ENCODE assay signal across 8 cellular contexts in the genomic region with DNA sequence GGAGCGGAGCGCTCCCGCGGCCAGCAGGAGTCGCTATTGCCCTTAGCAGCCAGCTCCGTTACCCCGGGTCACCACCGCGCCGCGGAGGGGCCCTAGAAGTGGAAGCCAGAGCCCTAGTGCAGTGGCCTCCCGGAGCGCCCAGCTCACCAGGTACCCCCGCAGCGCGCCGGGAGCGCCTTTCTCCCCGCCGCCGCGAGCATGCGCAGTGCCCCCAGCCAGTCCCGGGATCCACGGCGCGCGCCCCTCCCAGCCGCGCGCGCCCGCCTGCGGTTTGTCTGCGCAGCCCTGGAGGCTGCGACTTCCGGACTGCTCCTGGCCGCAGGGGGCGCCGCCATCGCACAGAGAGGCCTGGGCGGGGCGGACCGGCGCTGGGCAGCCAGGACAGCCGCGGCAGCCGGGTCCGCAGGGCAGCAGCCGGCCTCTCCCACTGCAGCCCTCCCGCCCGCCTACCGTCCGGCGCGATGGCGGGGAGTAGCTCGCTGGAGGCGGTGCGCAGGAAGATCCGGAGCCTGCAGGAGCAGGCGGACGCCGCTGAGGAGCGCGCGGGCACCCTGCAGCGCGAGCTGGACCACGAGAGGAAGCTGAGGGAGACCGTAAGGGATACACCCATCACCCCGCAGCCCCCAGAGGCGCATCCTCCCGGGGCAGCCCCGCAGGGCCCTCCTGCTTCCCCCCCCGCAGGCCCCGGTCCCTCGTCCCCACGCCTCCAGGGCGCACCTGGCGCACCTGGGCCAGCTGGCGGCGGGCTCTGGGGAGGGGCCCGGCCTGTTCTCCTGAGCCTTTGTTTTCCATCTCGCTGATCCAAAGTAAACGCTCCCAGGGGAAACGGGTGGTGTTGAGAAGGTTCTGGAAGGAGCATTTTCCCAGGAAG. TPM values are rescaled to one million over a fixed set of nuclear protein-coding genes. Genes with fewer than 3 reads are reported as not detected.
A peak's percentile ranks its signal among the peaks of the same experiment; 100 is the strongest.
DNase-seq lines count a peak whose midpoint lies in the region; ATAC-seq and TF ChIP-seq lines count a peak whose summit lies in the region.

No MANE protein-coding gene starts in this region.

- H3K4me3 ChIP-seq in MG63 = peak overlapping the region; percentile 79
- peak overlapping the region; percentile 61 for H3K4me3 ChIP-seq in SJCRH30
- peak overlapping the region; percentile 83 to 95 for H3K4me3 ChIP-seq in gastroesophageal sphincter
- H3K4me3 ChIP-seq in suprapubic skin = peak overlapping the region; percentile 97

- H3K36me3 ChIP-seq in MG63 (peaks cover 17% of the 10 kb centered on the region), SJCRH30 (0 out of 2 replicates have a peak, but pooled peaks cover 2% of the 10 kb centered on the region), gastroesophageal sphincter (peaks cover 3 to 43% of the 10 kb centered on the region in 2 donors), suprapubic skin (no peaks in the 10 kb centered on the region)

- ATAC-seq in gastroesophageal sphincter = peak; percentile 71

- peak; percentile 20 for DNase-seq in GF-D8 (lab: John Stamatoyannopoulos, UW)
- peak; percentile 92 for DNase-seq in HCEC 1CT
- DNase-seq in MG63 = peak; percentile 95
- peak; percentile 96 to 97 for DNase-seq in SJCRH30
- peak; percentile 87 for DNase-seq in activated naive CD4-positive, alpha-beta T cell treated with Interleukin-2 at 50 U/mL for 16 hours
- DNase-seq in occipital lobe (lab: John Stamatoyannopoulos, UW) = peak; percentile 75
- DNase-seq in suprapubic skin (ENCODE audit: low spot score in 2 of 2) = peak; percentile 93

- no peaks in the 10 kb centered on the region for H3K9me3 ChIP-seq in MG63
- H3K9me3 ChIP-seq in SJCRH30 (replicated peaks) = no peaks in the 10 kb centered on the region
- H3K9me3 ChIP-seq in gastroesophageal sphincter = no peaks in the 10 kb centered on the region
- no peaks in the 10 kb centered on the region for H3K9me3 ChIP-seq in suprapubic skin

- 0% methylated on average over 3 of the region's 87 CpGs; no CpG with 5 or more reads in 1 of the 2 donors for WGBS in gastroesophageal sphincter (ENCODE audit: low coverage in 1 of 2), 2 donors
- WGBS in suprapubic skin = 0% methylated on average over 33 of the region's 87 CpGs

- H3K27ac ChIP-seq in SJCRH30 (peak overlapping the region; percentile 5; the same call in 1 of the 2 replicates), gastroesophageal sphincter (peak overlapping the region; percentile 96 to 98 (median 98)), suprapubic skin (peak overlapping the region; percentile 90)

- H3K4me1 ChIP-seq in SJCRH30 (peaks cover 16% of the 10 kb centered on the region), gastroesophageal sphincter (peaks cover 9 to 82% (median 20%) of the 10 kb centered on the region in 3 donors), suprapubic skin (peaks cover 85% of the 10 kb centered on the region)

- TF ChIP-seq CTCF in gastroesophageal sphincter (IDR thresholded peaks at IDR 0.05) (peak; percentile 89 to 95 (median 94)), suprapubic skin (IDR thresholded peaks at IDR 0.05) (peak; percentile 83 to 95)

- TF ChIP-seq EP300 in gastroesophageal sphincter (IDR thresholded peaks at IDR 0.05) = no peak
- TF ChIP-seq EP300 in suprapubic skin (IDR thresholded peaks at IDR 0.05) = no peak

- peak; percentile 79 to 81 for TF ChIP-seq POLR2A in gastroesophageal sphincter (IDR thresholded peaks at IDR 0.05)
- peak in 1 of 2 donors; percentile 40 for TF ChIP-seq POLR2A in suprapubic skin (IDR thresholded peaks at IDR 0.05)

- H3K27me3 ChIP-seq in MG63 (no peaks in the 10 kb centered on the region), SJCRH30 (no peaks in the 10 kb centered on the region), gastroesophageal sphincter (peaks cover 8% of the 10 kb centered on the region), suprapubic skin (peaks cover 32% of the 10 kb centered on the region)

RNA-seq across cellular contexts. Expression of a gene that starts 5.8 kb away (rescaled TPM):
- 441 and 711 TPM in 2 replicates for total RNA-seq in MG63 (2014; rRNA removed; shearing (Covaris generic); ENCODE audit: low replicate concordance)
- 57.5 and 58.2 TPM in 2 replicates for total RNA-seq in SJCRH30 (2014; rRNA removed; shearing (Covaris generic))
- 1,000 to 10,000 TPM; 3,599 to 7,152 (median 6,397) TPM for total RNA-seq in gastroesophageal sphincter
- total RNA-seq in occipital lobe = 101 TPM
- total RNA-seq in suprapubic skin = 100 to 1,000 TPM in 3 of 4 donors, 10 to 100 TPM in 1; 85.4 to 182 (median 127) TPM

Comparison
In these comparisons a context has a peak if more than half of its experiments do, and no peak if none do; other contexts are left out.
1. Peak in every context shown above with its lines: DNase-seq, ATAC-seq, H3K4me3 ChIP-seq and H3K27ac ChIP-seq.
2. DNase-seq: peak in every context shown above with its lines; median percentile 96 in SJCRH30; 95 in MG63; 93 in suprapubic skin; 92 in HCEC 1CT; 87 in activated naive CD4-positive, alpha-beta T cell treated with Interleukin-2 at 50 U/mL for 16 hours; 75 in occipital lobe; 20 in GF-D8.
3. H3K27ac ChIP-seq: peak in every context shown above with its lines; median percentile 98 in gastroesophageal sphincter; 90 in suprapubic skin; 5 in SJCRH30.